Comparison of ENCODE assay signal across 1 cellular context in the genomic region with DNA sequence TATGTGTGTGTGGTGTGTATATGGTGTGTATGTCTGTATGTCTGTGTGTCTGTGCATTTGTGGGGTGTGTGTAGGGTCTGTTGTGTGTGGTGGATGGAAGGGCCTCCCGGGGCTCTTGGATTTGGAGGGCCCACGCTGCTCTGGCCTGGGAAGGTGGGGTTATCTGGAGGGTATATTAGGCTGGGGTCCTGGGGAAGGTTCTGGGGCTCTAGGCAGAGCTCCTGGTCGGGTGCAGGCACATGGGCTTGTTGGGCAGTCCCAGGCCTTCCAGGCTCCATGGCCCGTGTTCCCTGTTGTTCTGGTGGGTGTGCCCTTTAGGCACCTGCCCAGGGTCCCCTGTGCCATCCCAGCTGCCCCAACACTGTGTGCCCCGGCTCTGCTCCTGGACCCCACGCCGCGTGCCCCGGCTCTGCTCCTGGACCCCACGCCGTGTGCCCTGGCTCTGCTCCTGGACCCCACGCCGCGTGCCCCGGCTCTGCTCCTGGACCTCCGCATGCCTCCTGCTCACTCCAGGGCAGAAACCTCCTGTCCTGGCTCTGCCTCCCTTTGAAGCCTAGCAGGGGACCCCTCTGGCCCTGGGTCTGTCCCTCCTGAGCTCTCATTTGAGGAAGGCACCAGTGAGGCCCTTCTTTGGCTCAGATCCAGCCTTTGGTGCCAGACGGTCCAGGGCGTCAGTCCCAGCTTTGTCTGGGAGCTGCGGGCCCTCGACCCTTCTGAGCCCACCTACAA.
A peak's percentile ranks its signal among the peaks of the same experiment; 100 is the strongest.
TF ChIP-seq lines count a peak whose summit lies in the region.

No MANE protein-coding gene starts in this region.

TF ChIP-seq in K562, 482 proteins besides CTCF, POLR2A, EP300 and RAD21:
- TF ChIP-seq ZNF57 (CRISPR knock-in tag; IDR thresholded peaks at IDR 0.05) = no peak
- TF ChIP-seq NFIC (IDR thresholded peaks at IDR 0.05) = peak; percentile 42; the same call in 1 of the 2 replicates
- no peak for TF ChIP-seq SMAD2 (IDR thresholded peaks at IDR 0.05; ENCODE audit: low read depth, low read length)
- TF ChIP-seq SREBF2 (CRISPR knock-in tag; IDR thresholded peaks at IDR 0.05) = no peak
- TF ChIP-seq, protein P1, sequence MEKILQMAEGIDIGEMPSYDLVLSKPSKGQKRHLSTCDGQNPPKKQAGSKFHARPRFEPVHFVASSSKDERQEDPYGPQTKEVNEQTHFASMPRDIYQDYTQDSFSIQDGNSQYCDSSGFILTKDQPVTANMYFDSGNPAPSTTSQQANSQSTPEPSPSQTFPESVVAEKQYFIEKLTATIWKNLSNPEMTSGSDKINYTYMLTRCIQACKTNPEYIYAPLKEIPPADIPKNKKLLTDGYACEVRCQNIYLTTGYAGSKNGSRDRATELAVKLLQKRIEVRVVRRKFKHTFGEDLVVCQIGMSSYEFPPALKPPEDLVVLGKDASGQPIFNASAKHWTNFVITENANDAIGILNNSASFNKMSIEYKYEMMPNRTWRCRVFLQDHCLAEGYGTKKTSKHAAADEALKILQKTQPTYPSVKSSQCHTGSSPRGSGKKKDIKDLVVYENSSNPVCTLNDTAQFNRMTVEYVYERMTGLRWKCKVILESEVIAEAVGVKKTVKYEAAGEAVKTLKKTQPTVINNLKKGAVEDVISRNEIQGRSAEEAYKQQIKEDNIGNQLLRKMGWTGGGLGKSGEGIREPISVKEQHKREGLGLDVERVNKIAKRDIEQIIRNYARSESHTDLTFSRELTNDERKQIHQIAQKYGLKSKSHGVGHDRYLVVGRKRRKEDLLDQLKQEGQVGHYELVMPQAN (IDR thresholded peaks at IDR 0.05; ENCODE audit: borderline replicate concordance) = no peak
